Comparison of ENCODE assay signal across 13 cellular contexts in genomic region chr20:17808357-17808756, GRCh38.
DNase-seq lines count a peak whose midpoint lies in the region; ATAC-seq and TF ChIP-seq lines count a peak whose summit lies in the region.
"Had no signal": no experiment of that assay in that cellular context is flagged by ENCODE, and none has a peak within 500 bp of the region (broad histone marks: within the 10 kb centered on the region; RNA-seq: fewer than 3 reads in every experiment).

No MANE protein-coding gene starts in this region.

- WGBS in hepatocyte (ENCODE audit: low lambda C conversion rate, missing lambda C conversion rate): 51% methylated on average over 5 of the region's 5 CpGs

- H4K20me1 ChIP-seq in hepatocyte (ENCODE audit: insufficient read depth, poor library complexity, severe bottlenecking): no peaks in the 10 kb centered on the region
- H4K20me1 ChIP-seq: BLaER1 had no signal

- H3K36me3 Mint-ChIP-seq in chondrocyte (ENCODE audit: low read depth) (no peaks in the 10 kb centered on the region), T-helper 17 cell (ENCODE audit: low read depth) (no peaks in the 10 kb centered on the region), natural killer cell (no peaks in the 10 kb centered on the region)

- no peaks in the 10 kb centered on the region for H3K79me2 ChIP-seq in hepatocyte

- ATAC-seq in sciatic nerve: peak; percentile 83
- ATAC-seq in HG03469 (IDR thresholded peaks at IDR 0.05; ENCODE audit: unreplicated experiment): no peak
- ATAC-seq in T-helper 17 cell: no peak
- ATAC-seq in natural killer cell: no peak
- ATAC-seq: mucosa of descending colon had no signal

- H2AFZ ChIP-seq in hepatocyte: no peak overlapping the region

- H3K27me3 ChIP-seq in hepatocyte: no peaks in the 10 kb centered on the region
- H3K27me3 ChIP-seq: BLaER1 had no signal

- H3K27me3 Mint-ChIP-seq in chondrocyte (ENCODE audit: low read depth) (no peaks in the 10 kb centered on the region), T-helper 17 cell (peaks cover 14% of the 10 kb centered on the region), natural killer cell (ENCODE audit: low read depth in 2 of 2) (peaks cover 0 to 6% of the 10 kb centered on the region in 2 donors)
- H3K27me3 Mint-ChIP-seq: activated CD4-positive, alpha-beta T cell treated with anti-CD3 and anti-CD28 coated beads, Interleukin-2, amount 10 ng/mL, durations not matched to agents 7 days and 5 days had no signal

- DNase-seq in AG20443 (ENCODE audit: low spot score) (peak; percentile 65), chondrocyte (ENCODE audit: low spot score) (peak; percentile 0), hepatocyte (ENCODE audit: low spot score) (peak; percentile 45), sciatic nerve (ENCODE audit: low spot score) (peak; percentile 80), T-helper 17 cell (no peak), natural killer cell (no peak)
- no peak for DNase-seq in activated T-cell treated with anti-CD3 and anti-CD28 coated beads, Interleukin-2, amount 50 U/mL, for 48 hours
- DNase-seq: activated CD4-positive, alpha-beta T cell treated with anti-CD3 and anti-CD28 coated beads, Interleukin-2, amount 10 ng/mL, durations not matched to agents 7 days and 5 days; activated naive CD4-positive, alpha-beta T cell treated with anti-CD3 and anti-CD28 coated beads, Interleukin-2, amount 50 U/mL, for 16 hours; mucosa of descending colon; stimulated activated naive CD4-positive, alpha-beta T cell treated with Interleukin-2 at 50 U/mL for 16 hours had no signal

- peak overlapping the region; percentile 98 for H3K27ac ChIP-seq in hepatocyte
- H3K27ac ChIP-seq: BLaER1 had no signal

- no peaks in the 10 kb centered on the region for H3K9me3 ChIP-seq in hepatocyte (ENCODE audit: low read depth)
- H3K9me3 ChIP-seq in T-helper 17 cell (ENCODE audit: control insufficient read depth, low read length, poor library complexity, severe bottlenecking): no peaks in the 10 kb centered on the region
- H3K9me3 ChIP-seq: BLaER1, mucosa of descending colon had no signal

- peaks cover 46% of the 10 kb centered on the region for H3K4me1 ChIP-seq in hepatocyte (ENCODE audit: insufficient read depth)

- H3K36me3 ChIP-seq in hepatocyte (replicated peaks; ENCODE audit: insufficient read depth, low read depth): no peaks in the 10 kb centered on the region
- H3K36me3 ChIP-seq: BLaER1 had no signal

- H3K4me2 ChIP-seq in hepatocyte: no peak overlapping the region

- no peak overlapping the region for H3K4me3 ChIP-seq in hepatocyte
- H3K4me3 ChIP-seq: BLaER1, mucosa of descending colon had no signal

- intact Hi-C loops in sciatic nerve (cut with DNase I): no loop called here
- intact Hi-C loops in natural killer cell (cut with micrococcal nuclease): no loop called here

- H3K4me1 Mint-ChIP-seq in chondrocyte (ENCODE audit: low read depth): peaks cover 48% of the 10 kb centered on the region
- peaks cover 3% of the 10 kb centered on the region for H3K4me1 Mint-ChIP-seq in T-helper 17 cell
- H3K4me1 Mint-ChIP-seq in natural killer cell: no peaks in the 10 kb centered on the region
- H3K4me1 Mint-ChIP-seq: activated CD4-positive, alpha-beta T cell treated with anti-CD3 and anti-CD28 coated beads, Interleukin-2, amount 10 ng/mL, durations not matched to agents 7 days and 5 days had no signal

- no peak for TF ChIP-seq CTCF in chondrocyte (IDR thresholded peaks at IDR 0.05)
- TF ChIP-seq CTCF in hepatocyte (IDR thresholded peaks at IDR 0.05; ENCODE audit: poor library complexity): no peak
- no peak for TF ChIP-seq CTCF in natural killer cell (IDR thresholded peaks at IDR 0.05)

- H3K9me3 Mint-ChIP-seq in chondrocyte (ENCODE audit: low read depth) (no peaks in the 10 kb centered on the region), natural killer cell (no peaks in the 10 kb centered on the region)
- H3K9me3 Mint-ChIP-seq: activated CD4-positive, alpha-beta T cell treated with anti-CD3 and anti-CD28 coated beads, Interleukin-2, amount 10 ng/mL, durations not matched to agents 7 days and 5 days had no signal

- H3K27ac Mint-ChIP-seq in chondrocyte (ENCODE audit: unreplicated experiment) (peak overlapping the region; percentile 86), T-helper 17 cell (no peak overlapping the region), natural killer cell (no peak overlapping the region)
- H3K27ac Mint-ChIP-seq: activated CD4-positive, alpha-beta T cell treated with anti-CD3 and anti-CD28 coated beads, Interleukin-2, amount 10 ng/mL, durations not matched to agents 7 days and 5 days had no signal

- H3K4me3 Mint-ChIP-seq in chondrocyte (ENCODE audit: unreplicated experiment) (no peak overlapping the region), T-helper 17 cell (no peak overlapping the region), natural killer cell (no peak overlapping the region)
- H3K4me3 Mint-ChIP-seq: activated CD4-positive, alpha-beta T cell treated with anti-CD3 and anti-CD28 coated beads, Interleukin-2, amount 10 ng/mL, durations not matched to agents 7 days and 5 days had no signal

- no peaks in the 10 kb centered on the region for H3K9me2 ChIP-seq in hepatocyte (replicated peaks; ENCODE audit: insufficient read depth)

Comparison
In these comparisons a context has a peak if more than half of its experiments do, and no peak if none do; other contexts are left out.
1. DNase-seq: peak in AG20443 (single experiment), chondrocyte (single experiment), hepatocyte (single experiment) and sciatic nerve (single experiment); none in T-helper 17 cell (0 of 3), activated T-cell treated with anti-CD3 and anti-CD28 coated beads, Interleukin-2, amount 50 U/mL, for 48 hours (0 of 2) and natural killer cell (single experiment).